In genomic region chr9:135770203-135770535, GRCh38 we compare ENCODE assay signal across 18 cellular contexts.
DNase-seq lines count a peak whose midpoint lies in the region; ATAC-seq, FAIRE-seq and TF ChIP-seq lines count a peak whose summit lies in the region.
"Had no signal": no experiment of that assay in that cellular context is flagged by ENCODE, and none has a peak within 500 bp of the region (broad histone marks: within the 10 kb centered on the region; RNA-seq: fewer than 3 reads in every experiment).

No MANE protein-coding gene starts in this region.

- BruUV-seq in Panc1 (replicated peaks; lab: Mats Ljungman, UMichigan) = no TSS peak

- H3K9me3 ChIP-seq in A549 (peaks cover 12% of the 10 kb centered on the region), Panc1 (ENCODE audit: control insufficient read depth, insufficient read depth, low read depth, low read length) (no peaks in the 10 kb centered on the region)
- H3K9me3 ChIP-seq: SJCRH30 had no signal

- no peak overlapping the region for H3K27ac ChIP-seq in A549
- no peak overlapping the region for H3K27ac ChIP-seq in Panc1 (ENCODE audit: low read length)
- H3K27ac ChIP-seq: SJCRH30 had no signal

- CTCF ChIA-PET in A549 (lab: Yijun Ruan, JAX) (no interaction called here), Panc1 (lab: Charles Lee) (no interaction called here)

- no peaks in the 10 kb centered on the region for H3K4me1 ChIP-seq in A549
- no peaks in the 10 kb centered on the region for H3K4me1 ChIP-seq in Panc1 (ENCODE audit: control insufficient read depth, insufficient read depth, low read length)
- H3K4me1 ChIP-seq: SJCRH30 had no signal

- TF ChIP-seq POLR2A in A549 (IDR thresholded peaks at IDR 0.05; ENCODE audit: low read length) = no peak

- 14% methylated on average over 4 of the region's 19 CpGs for WGBS in A549 (ENCODE audit: missing lambda C conversion rate)

- H3K36me3 ChIP-seq in Panc1 (ENCODE audit: control insufficient read depth, insufficient read depth, low read length) = no peaks in the 10 kb centered on the region
- H3K36me3 ChIP-seq: SJCRH30 had no signal

- TF ChIP-seq CTCF in A549 (IDR thresholded peaks at IDR 0.05) (no peak), Panc1 (IDR thresholded peaks at IDR 0.05) (no peak)

- in situ Hi-C loops in Panc1 (cut with HindIII; ENCODE audit: low pct_unique_long_range_greater_than_20kb, low sequenced_read_pairs) = no loop called here

- intact Hi-C loops in Panc1 (cut with micrococcal nuclease; ENCODE audit: unreplicated experiment) = no loop called here

- peak overlapping the region; percentile 21; the same call in 1 of the 3 replicates for H3K4me2 ChIP-seq in A549
- H3K4me2 ChIP-seq: GM23338 had no signal

- POLR2A ChIA-PET in A549 (lab: Yijun Ruan, JAX) = no interaction called here
- POLR2A ChIA-PET in Panc1 (lab: Charles Lee) = no interaction called here

- peak in 2 of 3 experiments; percentile 60 to 70 for DNase-seq in NCI-H1417 (lab: John Stamatoyannopoulos, UW)
- DNase-seq in NCI-H1417 treated with DMSO at 0.1 percent for 48 hours (lab: John Stamatoyannopoulos, UW) = no peak
- DNase-seq in A549 (ENCODE audit: low read depth in 1 of 2, low spot score in 1 of 2) = no peak
- peak; percentile 0 for DNase-seq in NCI-H1105 (lab: John Stamatoyannopoulos, UW)
- DNase-seq in Panc1 (ENCODE audit: low read depth, low spot score) = no peak
- DNase-seq in GF-D8 (lab: John Stamatoyannopoulos, UW) = no peak
- DNase-seq: 8988T, C1 segment of cervical spinal cord, DND-41, GDM1, KG1, NCI-H1092, NCI-H2029 treated with DMSO at 0.1 percent for 48 hours, NCI-H345, SJCRH30 had no signal

- no peak for FAIRE-seq in A549 (lab: Jason Lieb, UNC)

- peak in 1 of 2 experiments; percentile 18; a peak in 3 of 6 replicates for ATAC-seq in A549
- ATAC-seq in Panc1 = peak; percentile 31; the same call in 1 of the 2 replicates
- ATAC-seq in HG03378 (IDR thresholded peaks at IDR 0.05; ENCODE audit: unreplicated experiment) = no peak
- ATAC-seq in activated CD4-positive, CD25-positive, alpha-beta regulatory T cell treated with anti-CD3 and anti-CD28 coated beads, Interleukin-2, amount 50 U/mL, for 24 hours = no peak
- ATAC-seq: GM23338 had no signal

- H3K4me3 ChIP-seq in A549 (no peak overlapping the region), Panc1 (ENCODE audit: low read depth in 2 of 2, low read length in 2 of 2) (no peak overlapping the region)
- H3K4me3 ChIP-seq: GM23338, SJCRH30 had no signal

- H3K27me3 ChIP-seq in Panc1 (ENCODE audit: control insufficient read depth, insufficient read depth, low read length) = no peaks in the 10 kb centered on the region
- H3K27me3 ChIP-seq: SJCRH30 had no signal

- TF ChIP-seq EP300 in A549 (IDR thresholded peaks at IDR 0.05) = no peak

- TF ChIP-seq RAD21 in A549 (conservative IDR thresholded peaks at IDR 0.05 in 1 of 2, IDR thresholded peaks at IDR 0.05 in 1 of 2) = no peak

TF ChIP-seq in A549, 52 proteins besides CTCF, POLR2A, EP300 and RAD21:
- no peak for TF ChIP-seq MYC (IDR thresholded peaks at IDR 0.05; ENCODE audit: borderline replicate concordance, low read length)
- TF ChIP-seq HOXB5 (CRISPR knock-in tag; IDR thresholded peaks at IDR 0.05) = no peak
- TF ChIP-seq RCOR1 (IDR thresholded peaks at IDR 0.05; ENCODE audit: low read depth, low read length) = no peak
- TF ChIP-seq HOXB13 (CRISPR knock-in tag; IDR thresholded peaks at IDR 0.05; ENCODE audit: low read depth) = no peak
- TF ChIP-seq, protein P1, sequence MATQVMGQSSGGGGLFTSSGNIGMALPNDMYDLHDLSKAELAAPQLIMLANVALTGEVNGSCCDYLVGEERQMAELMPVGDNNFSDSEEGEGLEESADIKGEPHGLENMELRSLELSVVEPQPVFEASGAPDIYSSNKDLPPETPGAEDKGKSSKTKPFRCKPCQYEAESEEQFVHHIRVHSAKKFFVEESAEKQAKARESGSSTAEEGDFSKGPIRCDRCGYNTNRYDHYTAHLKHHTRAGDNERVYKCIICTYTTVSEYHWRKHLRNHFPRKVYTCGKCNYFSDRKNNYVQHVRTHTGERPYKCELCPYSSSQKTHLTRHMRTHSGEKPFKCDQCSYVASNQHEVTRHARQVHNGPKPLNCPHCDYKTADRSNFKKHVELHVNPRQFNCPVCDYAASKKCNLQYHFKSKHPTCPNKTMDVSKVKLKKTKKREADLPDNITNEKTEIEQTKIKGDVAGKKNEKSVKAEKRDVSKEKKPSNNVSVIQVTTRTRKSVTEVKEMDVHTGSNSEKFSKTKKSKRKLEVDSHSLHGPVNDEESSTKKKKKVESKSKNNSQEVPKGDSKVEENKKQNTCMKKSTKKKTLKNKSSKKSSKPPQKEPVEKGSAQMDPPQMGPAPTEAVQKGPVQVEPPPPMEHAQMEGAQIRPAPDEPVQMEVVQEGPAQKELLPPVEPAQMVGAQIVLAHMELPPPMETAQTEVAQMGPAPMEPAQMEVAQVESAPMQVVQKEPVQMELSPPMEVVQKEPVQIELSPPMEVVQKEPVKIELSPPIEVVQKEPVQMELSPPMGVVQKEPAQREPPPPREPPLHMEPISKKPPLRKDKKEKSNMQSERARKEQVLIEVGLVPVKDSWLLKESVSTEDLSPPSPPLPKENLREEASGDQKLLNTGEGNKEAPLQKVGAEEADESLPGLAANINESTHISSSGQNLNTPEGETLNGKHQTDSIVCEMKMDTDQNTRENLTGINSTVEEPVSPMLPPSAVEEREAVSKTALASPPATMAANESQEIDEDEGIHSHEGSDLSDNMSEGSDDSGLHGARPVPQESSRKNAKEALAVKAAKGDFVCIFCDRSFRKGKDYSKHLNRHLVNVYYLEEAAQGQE (IDR thresholded peaks at IDR 0.05) = no peak
- TF ChIP-seq, protein P2, sequence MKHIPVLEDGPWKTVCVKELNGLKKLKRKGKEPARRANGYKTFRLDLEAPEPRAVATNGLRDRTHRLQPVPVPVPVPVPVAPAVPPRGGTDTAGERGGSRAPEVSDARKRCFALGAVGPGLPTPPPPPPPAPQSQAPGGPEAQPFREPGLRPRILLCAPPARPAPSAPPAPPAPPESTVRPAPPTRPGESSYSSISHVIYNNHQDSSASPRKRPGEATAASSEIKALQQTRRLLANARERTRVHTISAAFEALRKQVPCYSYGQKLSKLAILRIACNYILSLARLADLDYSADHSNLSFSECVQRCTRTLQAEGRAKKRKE (CRISPR knock-in tag; IDR thresholded peaks at IDR 0.05; ENCODE audit: low read depth) = no peak
- no peak for TF ChIP-seq BHLHE40 (IDR thresholded peaks at IDR 0.05; ENCODE audit: low read depth, low read length)
- TF ChIP-seq ZC3H11A (IDR thresholded peaks at IDR 0.05) = no peak

Comparison
In these comparisons a context has a peak if more than half of its experiments do, and no peak if none do; other contexts are left out.
1. DNase-seq: peak in NCI-H1417 (2 of 3) and NCI-H1105 (single experiment); none in NCI-H1417 treated with DMSO at 0.1 percent for 48 hours (single experiment), A549 (0 of 2), Panc1 (single experiment) and GF-D8 (single experiment).